ENCODE assay signal across 20 cellular contexts in genomic region chr10:86218160-86218559, GRCh38.
DNase-seq lines count a peak whose midpoint lies in the region; ATAC-seq, FAIRE-seq and TF ChIP-seq lines count a peak whose summit lies in the region.
"Had no signal": no experiment of that assay in that cellular context is flagged by ENCODE, and none has a peak within 500 bp of the region (broad histone marks: within the 10 kb centered on the region; RNA-seq: fewer than 3 reads in every experiment).

No MANE protein-coding gene starts in this region.

- H3K36me3 ChIP-seq in right lobe of liver (no peaks in the 10 kb centered on the region), HepG2 (replicated peaks in 1 of 2; ENCODE audit: control insufficient read depth in 1 of 2, insufficient read depth in 2 of 2, low read length in 2 of 2) (no peaks in the 10 kb centered on the region)
- H3K36me3 ChIP-seq: HAP-1, SJSA1 had no signal

- TF ChIP-seq EP300 in HepG2 (IDR thresholded peaks at IDR 0.05; ENCODE audit: low read depth in 2 of 2, low read length in 2 of 2) (no peak), HepG2 (CRISPR knock-in tag; IDR thresholded peaks at IDR 0.05; ENCODE audit: borderline replicate concordance) (no peak)

- in situ Hi-C loops in HepG2 (cut with HindIII; ENCODE audit: extremely low pct_ligation_motif_present, low pct_unique_long_range_greater_than_20kb) = no loop called here

- H3K27me3 ChIP-seq in right lobe of liver (no peaks in the 10 kb centered on the region), HepG2 (ENCODE audit: control insufficient read depth in 1 of 2, insufficient read depth in 2 of 2, low read length in 2 of 2) (peaks cover 0 to 10% of the 10 kb centered on the region in 2 experiments; a peak in 1 of 5 replicates)
- H3K27me3 ChIP-seq: SJSA1 had no signal

- no peak overlapping the region for H3K9ac ChIP-seq in HepG2 (ENCODE audit: insufficient read depth, low read depth, low read length)
- H3K9ac ChIP-seq: GM23248 had no signal

- no peak overlapping the region for H3K4me2 ChIP-seq in HepG2 (ENCODE audit: low read depth, low read length)
- H3K4me2 ChIP-seq: A549 had no signal

- H3K27ac ChIP-seq in right lobe of liver = no peak overlapping the region
- H3K27ac ChIP-seq in HepG2 (ENCODE audit: extremely low read length, insufficient read depth, low read length) = no peak overlapping the region
- H3K27ac ChIP-seq: A549, GM23248, SJSA1 had no signal

- no TSS peak for BruUV-seq in HepG2 (replicated peaks; lab: Mats Ljungman, UMichigan)

- no peaks in the 10 kb centered on the region for H3K4me1 Mint-ChIP-seq in glutamatergic neuron (ENCODE audit: low read depth, unreplicated experiment)

- FAIRE-seq in HepG2 (lab: Jason Lieb, UNC) = no peak
- FAIRE-seq: A549 had no signal

- H3K4me3 Mint-ChIP-seq in glutamatergic neuron (ENCODE audit: unreplicated experiment) = no peak overlapping the region
- H3K4me3 Mint-ChIP-seq: CD4-positive, alpha-beta T cell; T-helper 1 cell treated with Interleukin-12 subunit alpha and Interleukin-12 subunit beta and Interleukin-4 antibody, amounts not matched to agents 30 μg/mL and 1 μg/mL, for 36 hours had no signal

- no peak overlapping the region for H2AFZ ChIP-seq in HepG2 (ENCODE audit: low read length)
- H2AFZ ChIP-seq: GM23248 had no signal

- H3K79me2 ChIP-seq in HepG2 (ENCODE audit: insufficient read depth, low read length) = no peaks in the 10 kb centered on the region

- DNase-seq in right lobe of liver (peak in 2 of 3 donors; percentile 8 to 27), HepG2 (ENCODE audit: low spot score) (no peak), NCI-H2081 treated with DMSO at 0.1 percent for 48 hours (lab: John Stamatoyannopoulos, UW) (peak; percentile 37), glutamatergic neuron (no peak)
- no peak for DNase-seq in stimulated activated CD4-positive, alpha-beta T cell treated with anti-CD3 and anti-CD28 coated beads, Interleukin-12 subunit alpha, Interleukin-12 subunit beta, amount 100 ng/mL, for 4 hours
- DNase-seq: Calu3; CD4-positive, alpha-beta T cell; GM23248; Kasumi-1; MM.1S; NCI-H1105; NCI-H187 treated with DMSO at 0.1 percent for 48 hours; NCI-H2171 treated with DMSO at 0.1 percent for 48 hours; NCI-H524 had no signal

- H3K27ac Mint-ChIP-seq in glutamatergic neuron (ENCODE audit: unreplicated experiment) = peak overlapping the region; percentile 7
- H3K27ac Mint-ChIP-seq: CD4-positive, alpha-beta T cell; T-helper 1 cell treated with Interleukin-12 subunit alpha and Interleukin-12 subunit beta and Interleukin-4 antibody, amounts not matched to agents 30 μg/mL and 1 μg/mL, for 36 hours had no signal

- ATAC-seq in right lobe of liver = no peak
- ATAC-seq in HepG2 = no peak
- no peak for ATAC-seq in GM21515 (IDR thresholded peaks at IDR 0.05; ENCODE audit: unreplicated experiment)
- no peak for ATAC-seq in HG03457 (IDR thresholded peaks at IDR 0.05; ENCODE audit: unreplicated experiment)

- H3K4me3 ChIP-seq in right lobe of liver = no peak overlapping the region
- H3K4me3 ChIP-seq in HepG2 (replicated peaks in 1 of 3; ENCODE audit: insufficient read depth in 1 of 3, low read depth in 2 of 3, low read length in 3 of 3) = no peak overlapping the region
- H3K4me3 ChIP-seq: A549, GM23248, HAP-1, SJSA1 had no signal

- TF ChIP-seq POLR2A in right lobe of liver (IDR thresholded peaks at IDR 0.05) = no peak
- TF ChIP-seq POLR2A in HepG2 (IDR thresholded peaks at IDR 0.05; ENCODE audit: insufficient read depth in 1 of 2, low read depth in 2 of 2, low read length in 2 of 2) = no peak

- intact Hi-C loops in right lobe of liver (cut with DNase I) (no loop called here), HepG2 (cut with micrococcal nuclease; ENCODE audit: unreplicated experiment) (no loop called here)

- no peaks in the 10 kb centered on the region for H4K20me1 ChIP-seq in HepG2 (ENCODE audit: insufficient read depth, low read length)

- no peak for TF ChIP-seq RAD21 in HepG2 (CRISPR knock-in tag; IDR thresholded peaks at IDR 0.05)

- H3K36me3 Mint-ChIP-seq in glutamatergic neuron (ENCODE audit: unreplicated experiment) = peaks cover 9% of the 10 kb centered on the region

- POLR2A ChIA-PET in HepG2 (lab: Yijun Ruan, JAX) = no interaction called here

- 73% methylated on average over 4 of the region's 4 CpGs for WGBS in right lobe of liver (ENCODE audit: insufficient coverage, low coverage, low lambda C conversion rate, missing lambda C conversion rate)
- WGBS in HepG2 (ENCODE audit: low lambda C conversion rate) = 53% methylated on average over 4 of the region's 4 CpGs

- CTCF ChIA-PET in HepG2 (lab: Yijun Ruan, JAX; ENCODE audit: low intra/inter-chr PET ratio, low total read pairs) = no interaction called here

- H3K9me3 ChIP-seq in right lobe of liver (no peaks in the 10 kb centered on the region), HepG2 (ENCODE audit: low read length) (no peaks in the 10 kb centered on the region)
- H3K9me3 ChIP-seq: A549, HAP-1, SJSA1 had no signal

- H3K4me1 ChIP-seq in right lobe of liver (no peaks in the 10 kb centered on the region), HepG2 (ENCODE audit: insufficient read depth, low read length) (peaks cover 23% of the 10 kb centered on the region)
- H3K4me1 ChIP-seq: A549, HAP-1, SJSA1 had no signal

- H3K27me3 Mint-ChIP-seq in glutamatergic neuron (ENCODE audit: unreplicated experiment) = peaks cover 4% of the 10 kb centered on the region

- TF ChIP-seq CTCF in right lobe of liver (IDR thresholded peaks at IDR 0.05) = no peak
- TF ChIP-seq CTCF in HepG2 (CRISPR knock-in tag; IDR thresholded peaks at IDR 0.05) = no peak
- TF ChIP-seq CTCF in glutamatergic neuron (IDR thresholded peaks at IDR 0.05; ENCODE audit: partially characterized antibody, unreplicated experiment) = no peak

- H3K9me3 Mint-ChIP-seq in glutamatergic neuron (ENCODE audit: unreplicated experiment) = peaks cover 5% of the 10 kb centered on the region
- H3K9me3 Mint-ChIP-seq: CD4-positive, alpha-beta T cell; T-helper 1 cell treated with Interleukin-12 subunit alpha and Interleukin-12 subunit beta and Interleukin-4 antibody, amounts not matched to agents 30 μg/mL and 1 μg/mL, for 36 hours had no signal

TF ChIP-seq in HepG2, 621 proteins besides CTCF, POLR2A, EP300 and RAD21:
- TF ChIP-seq ZBTB20 (CRISPR knock-in tag; IDR thresholded peaks at IDR 0.05; ENCODE audit: borderline replicate concordance, low read depth) (no peak), ZFP90 (CRISPR knock-in tag; IDR thresholded peaks at IDR 0.05; ENCODE audit: borderline replicate concordance) (no peak), MXD3 (CRISPR knock-in tag; IDR thresholded peaks at IDR 0.05) (no peak), FIP1L1 (IDR thresholded peaks at IDR 0.05; ENCODE audit: borderline replicate concordance, insufficient read depth, low read depth, low read length) (no peak), ZNF3 (CRISPR knock-in tag; IDR thresholded peaks at IDR 0.05) (no peak), SMC3 (IDR thresholded peaks at IDR 0.05; ENCODE audit: low read length) (no peak), ZNF329 (CRISPR knock-in tag; IDR thresholded peaks at IDR 0.05; ENCODE audit: low read depth) (no peak)

Comparison
In these comparisons a context has a peak if more than half of its experiments do, and no peak if none do; other contexts are left out.
1. DNase-seq: peak in right lobe of liver (2 of 3) and NCI-H2081 treated with DMSO at 0.1 percent for 48 hours (single experiment); none in HepG2 (single experiment), glutamatergic neuron (single experiment) and stimulated activated CD4-positive, alpha-beta T cell treated with anti-CD3 and anti-CD28 coated beads, Interleukin-12 subunit alpha, Interleukin-12 subunit beta, amount 100 ng/mL, for 4 hours (single experiment).